ENCODE assay signal across 13 cellular contexts in genomic region chr14:53042480-53042879, GRCh38.
DNase-seq lines count a peak whose midpoint lies in the region; ATAC-seq and TF ChIP-seq lines count a peak whose summit lies in the region.
"Had no signal": no experiment of that assay in that cellular context is flagged by ENCODE, and none has a peak within 500 bp of the region (broad histone marks: within the 10 kb centered on the region; RNA-seq: fewer than 3 reads in every experiment).

No MANE protein-coding gene starts in this region.

- DNase-seq in EH (ENCODE audit: low read depth) = peak; percentile 62
- no peak for DNase-seq in coronary artery (ENCODE audit: low spot score)
- peak; percentile 82 for DNase-seq in iris pigment epithelial cell (ENCODE audit: low read depth)
- DNase-seq in sigmoid colon = no peak
- DNase-seq in AG08396 (ENCODE audit: low spot score) = no peak
- DNase-seq in mucosa of descending colon = no peak
- no peak for DNase-seq in NCI-H1694 (lab: John Stamatoyannopoulos, UW)
- DNase-seq: activated CD4-positive, alpha-beta memory T cell treated with anti-CD3 and anti-CD28 coated beads for 36 hours; NCI-H146; NCI-H446; posterior cingulate gyrus; testis had no signal

- no peaks in the 10 kb centered on the region for H3K27me3 ChIP-seq in sigmoid colon
- H3K27me3 ChIP-seq: testis had no signal

- no peak for TF ChIP-seq EP300 in sigmoid colon (IDR thresholded peaks at IDR 0.05)

- WGBS in sigmoid colon, 2 donors = 78 to 87% methylated on average over 4 of the region's 4 CpGs

- no peak for TF ChIP-seq POLR2A in sigmoid colon (IDR thresholded peaks at IDR 0.05)

- TF ChIP-seq CTCF in coronary artery (IDR thresholded peaks at IDR 0.05) (no peak), sigmoid colon (IDR thresholded peaks at IDR 0.05) (no peak), mucosa of descending colon (IDR thresholded peaks at IDR 0.05) (no peak)

- ATAC-seq in mucosa of descending colon (no peak), GM19023 (IDR thresholded peaks at IDR 0.05; ENCODE audit: unreplicated experiment) (no peak)

- H3K4me3 ChIP-seq in coronary artery = peak overlapping the region; percentile 34
- H3K4me3 ChIP-seq in sigmoid colon = peak overlapping the region in 2 of 4 donors; percentile 23 to 30
- no peak overlapping the region for H3K4me3 ChIP-seq in mucosa of descending colon
- H3K4me3 ChIP-seq: testis had no signal

- peaks cover 0 to 8% (median 0%) of the 10 kb centered on the region in 4 donors for H3K36me3 ChIP-seq in sigmoid colon
- H3K36me3 ChIP-seq in mucosa of descending colon (ENCODE audit: low read depth) = no peaks in the 10 kb centered on the region

- intact Hi-C loops in sigmoid colon (cut with DNase I) = no loop called here
- intact Hi-C loops in mucosa of descending colon (cut with DNase I, micrococcal nuclease) = no loop called here

- H3K9me3 ChIP-seq in sigmoid colon = no peaks in the 10 kb centered on the region
- H3K9me3 ChIP-seq in mucosa of descending colon = no peaks in the 10 kb centered on the region
- H3K9me3 ChIP-seq: testis had no signal

- H3K4me1 ChIP-seq in sigmoid colon (peaks cover 0 to 25% (median 14%) of the 10 kb centered on the region in 4 donors), mucosa of descending colon (ENCODE audit: low read depth) (no peaks in the 10 kb centered on the region)

- H3K27ac ChIP-seq in coronary artery = peak overlapping the region; percentile 4 to 64
- peak overlapping the region; percentile 40 to 69 (median 68) for H3K27ac ChIP-seq in sigmoid colon

Comparison
In these comparisons a context has a peak if more than half of its experiments do, and no peak if none do; other contexts are left out.
1. DNase-seq: peak in EH (single experiment) and iris pigment epithelial cell (single experiment); none in coronary artery (single experiment), sigmoid colon (single experiment), AG08396 (single experiment), mucosa of descending colon (0 of 3) and NCI-H1694 (single experiment).